ENCODE assay signal across 26 cellular contexts in the genomic region with DNA sequence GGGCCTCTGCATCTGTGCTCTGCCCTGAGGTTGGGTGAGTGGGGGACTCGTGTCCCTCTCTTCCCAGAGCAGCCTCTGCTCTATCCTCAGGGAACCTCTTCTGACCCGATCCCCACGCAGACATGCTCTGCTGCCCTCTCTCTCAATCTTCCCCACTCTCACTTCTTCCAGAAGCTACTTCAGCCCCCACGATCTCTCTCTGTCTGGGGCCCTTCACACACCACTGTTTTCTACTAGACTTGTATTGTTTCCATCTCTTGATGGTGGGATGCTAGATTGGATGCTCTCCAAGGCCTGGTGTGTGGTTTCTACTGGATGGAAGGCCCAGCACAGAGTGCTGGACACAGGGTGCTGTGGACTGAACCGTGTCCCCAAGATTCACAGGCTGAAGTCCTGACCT.
"Had no signal": no experiment of that assay in that cellular context is flagged by ENCODE, and none has a peak within 500 bp of the region (broad histone marks: within the 10 kb centered on the region; RNA-seq: fewer than 3 reads in every experiment).

No MANE protein-coding gene starts in this region.

- H3K9me3 ChIP-seq: right lobe of liver, thyroid gland had no signal

- H3K4me1 Mint-ChIP-seq: mesothelial cell of epicardium had no signal

- ATAC-seq: left lobe of liver, mucosa of descending colon, pancreas had no signal

- H3K4me3 ChIP-seq: esophagus squamous epithelium, heart right ventricle, lung, mucosa of descending colon, pancreas, right lobe of liver, stomach, thyroid gland, vagina had no signal

- H3K27ac Mint-ChIP-seq: mesothelial cell of epicardium; natural killer cell treated with Interleukin-12 subunit alpha and Interleukin-12 subunit beta and Interleukin-15 and Interleukin-18, amount 100 ng/mL, for 72 hours had no signal

- H3K27ac ChIP-seq: esophagus squamous epithelium, heart right ventricle, pancreas, right lobe of liver, stomach, thyroid gland, vagina had no signal

- H3K4me1 ChIP-seq: esophagus squamous epithelium, pancreas, stomach, vagina had no signal

- H3K4me3 Mint-ChIP-seq: mesothelial cell of epicardium; natural killer cell treated with Interleukin-12 subunit alpha and Interleukin-12 subunit beta and Interleukin-15 and Interleukin-18, amount 100 ng/mL, for 72 hours had no signal

- H3K27me3 Mint-ChIP-seq: naive B cell; natural killer cell treated with Interleukin-12 subunit alpha and Interleukin-12 subunit beta and Interleukin-15 and Interleukin-18, amount 100 ng/mL, for 72 hours had no signal

- H3K9me3 Mint-ChIP-seq: natural killer cell treated with Interleukin-12 subunit alpha and Interleukin-12 subunit beta and Interleukin-15 and Interleukin-18, amount 100 ng/mL, for 72 hours had no signal

- H3K36me3 ChIP-seq: pancreas, thyroid gland had no signal

- H3K27me3 ChIP-seq: esophagus squamous epithelium, heart right ventricle, pancreas, right lobe of liver, stomach, thyroid gland, vagina had no signal

- DNase-seq: cortex of kidney; effector CD8-positive, alpha-beta T cell; esophagus squamous epithelium; foreskin melanocyte; glutamatergic neuron; heart right ventricle; hippocampal formation; kidney; mesenchymal stem cell; mucosa of descending colon; naive B cell; occipital lobe; pancreas; right lobe of liver; small intestine; stimulated activated CD4-positive, alpha-beta T cell treated with anti-CD3 and anti-CD28 coated beads, Interleukin-15, amount 100 ng/mL, for 24 hours; stimulated activated CD4-positive, alpha-beta T cell treated with anti-CD3 and anti-CD28 coated beads, Interleukin-2, amount 100 ng/mL, for 48 hours; stimulated activated naive CD4-positive, alpha-beta T cell treated with Interleukin-2 at 50 U/mL for 16 hours; stomach; thyroid gland; trophoblast cell had no signal
